Comparison of ENCODE assay signal across 8 cellular contexts in the genomic region with DNA sequence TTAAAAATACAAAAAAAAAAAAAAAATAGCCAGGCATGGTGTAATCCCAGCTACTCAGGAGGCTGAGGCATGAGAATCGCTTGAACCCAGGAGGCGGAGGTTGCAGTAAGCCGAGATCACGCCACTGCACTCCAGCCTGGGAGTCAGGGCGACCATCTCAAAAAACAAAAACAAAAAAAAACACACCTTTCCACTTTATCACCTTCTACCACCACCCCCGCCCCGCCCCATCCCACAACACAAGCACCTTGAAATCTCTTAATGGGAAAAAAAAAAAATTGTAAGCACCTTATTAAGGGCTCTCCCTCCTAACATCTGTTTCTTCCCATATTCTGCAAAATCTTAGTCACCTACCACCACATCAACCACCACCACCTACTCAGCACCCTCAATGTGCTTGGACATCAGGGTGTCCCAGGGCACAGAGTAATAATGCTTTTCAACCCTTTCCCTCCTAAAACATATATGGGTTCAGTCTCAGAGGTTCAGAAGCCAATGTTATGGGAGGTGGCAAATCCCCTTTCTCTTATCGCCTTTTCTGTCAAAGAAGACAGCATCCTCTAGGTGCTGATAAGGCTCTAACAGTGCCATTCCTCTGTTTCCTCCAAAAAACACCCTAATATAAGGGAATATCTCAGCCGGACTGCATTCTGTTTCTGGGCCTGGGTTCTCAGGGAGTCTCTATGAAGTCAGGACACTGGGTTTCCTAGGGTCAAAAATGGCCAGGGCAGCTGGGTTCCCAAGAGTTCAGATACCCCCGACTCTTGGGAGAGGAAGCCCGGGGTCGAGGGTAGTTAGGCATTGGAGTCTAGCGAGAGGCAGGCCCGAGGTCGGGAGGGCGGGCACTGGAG. TPM values are rescaled to one million over a fixed set of nuclear protein-coding genes. Genes with fewer than 3 reads are reported as not detected.
DNase-seq lines count a peak whose midpoint lies in the region; ATAC-seq and TF ChIP-seq lines count a peak whose summit lies in the region.

No MANE protein-coding gene starts in this region.

- no peaks in the 10 kb centered on the region for H3K79me1 ChIP-seq in H9 (ENCODE audit: insufficient read depth, low read depth, low read length, poor library complexity, severe bottlenecking)

- CTCF ChIA-PET in activated CD8-positive, alpha-beta T cell treated with anti-CD3 and anti-CD28 coated beads for 36 hours (lab: Charles Lee) = interaction anchor here (1.0 to 1.4 kb wide), 5 partner anchors 13 to 60 kb away, joined by 3 to 7 read pairs (median 5); a partner anchor contains a TSS

- POLR2A ChIA-PET in activated CD8-positive, alpha-beta T cell treated with anti-CD3 and anti-CD28 coated beads for 36 hours (lab: Charles Lee) = interaction anchor here (0.6 to 13.3 kb wide), 22 partner anchors 10 to 228 kb away, joined by 3 to 263 read pairs (median 4); a partner anchor contains a TSS

- intact Hi-C loops in activated CD8-positive, alpha-beta T cell treated with anti-CD3 and anti-CD28 coated beads for 36 hours (cut with micrococcal nuclease) = no loop called here

- H3K4ac ChIP-seq in H9 (ENCODE audit: low read depth, low read length) = no peak overlapping the region

- H3K27me3 ChIP-seq in H9 (ENCODE audit: insufficient read depth, low read length) = no peaks in the 10 kb centered on the region

- H3K4me1 Mint-ChIP-seq in H9 = peaks cover 4 to 9% of the 10 kb centered on the region in 2 experiments
- H3K4me1 Mint-ChIP-seq in activated CD8-positive, alpha-beta T cell treated with anti-CD3 and anti-CD28 coated beads for 36 hours (ENCODE audit: low read depth) = peaks cover 23% of the 10 kb centered on the region

- H3K79me2 ChIP-seq in H9 (ENCODE audit: insufficient read depth, low read length) = peaks cover 4% of the 10 kb centered on the region; the same call in 1 of the 2 replicates

- DNase-seq in AG09309 (ENCODE audit: low read depth) (no peak), H9 (no peak), SK-N-DZ (ENCODE audit: low spot score) (no peak), NCI-H2196 (lab: John Stamatoyannopoulos, UW; ENCODE audit: unreplicated experiment) (no peak), hippocampal formation (lab: John Stamatoyannopoulos, UW) (no peak)
- peak; percentile 48 for DNase-seq in activated CD8-positive, alpha-beta T cell treated with anti-CD3 and anti-CD28 coated beads for 36 hours

- no peak overlapping the region for H2BK20ac ChIP-seq in H9 (ENCODE audit: low read depth, low read length, poor library complexity, severe bottlenecking)

- no peak overlapping the region for H4K91ac ChIP-seq in H9 (ENCODE audit: insufficient read length, low read depth, low read length)

- H3K4me2 ChIP-seq in H9 (ENCODE audit: insufficient read depth, insufficient read length, low read length) = peak overlapping the region; percentile 90

- no peak overlapping the region for H3K18ac ChIP-seq in H9 (ENCODE audit: insufficient read length, low read depth, low read length)

- H3K23me2 ChIP-seq in H9 (ENCODE audit: insufficient read length, low read depth, low read length, poor library complexity, severe bottlenecking) = peaks cover 4% of the 10 kb centered on the region

- no peak overlapping the region for H2AK5ac ChIP-seq in H9 (ENCODE audit: insufficient read length, low read length)

- H3K27ac Mint-ChIP-seq in H9 = peak overlapping the region; percentile 86 to 96 (median 86)
- peak overlapping the region; percentile 95 for H3K27ac Mint-ChIP-seq in activated CD8-positive, alpha-beta T cell treated with anti-CD3 and anti-CD28 coated beads for 36 hours

- no peak overlapping the region for H2BK120ac ChIP-seq in H9 (ENCODE audit: low read depth, low read length, poor library complexity, severe bottlenecking)

- no peaks in the 10 kb centered on the region for H3K9me3 Mint-ChIP-seq in H9
- H3K9me3 Mint-ChIP-seq in activated CD8-positive, alpha-beta T cell treated with anti-CD3 and anti-CD28 coated beads for 36 hours = no peaks in the 10 kb centered on the region

- no peak overlapping the region for H2AFZ ChIP-seq in H9 (ENCODE audit: low read length)

- no peaks in the 10 kb centered on the region for H3K4me1 ChIP-seq in H9 (ENCODE audit: insufficient read depth, low read length)

- H3K4me3 Mint-ChIP-seq in H9 = peak overlapping the region; percentile 92 to 94
- peak overlapping the region; percentile 94 for H3K4me3 Mint-ChIP-seq in activated CD8-positive, alpha-beta T cell treated with anti-CD3 and anti-CD28 coated beads for 36 hours

- peak overlapping the region; percentile 82 for H3K4me3 ChIP-seq in AG09309 (ENCODE audit: control insufficient read depth, low read depth, low read length)
- peak overlapping the region; percentile 96 for H3K4me3 ChIP-seq in iPS-18c (ENCODE audit: insufficient read depth, low read depth, low read length)

- no peak overlapping the region for H4K8ac ChIP-seq in H9 (replicated peaks; ENCODE audit: insufficient read length, low read depth, low read length)

- no peak overlapping the region for H3K23ac ChIP-seq in H9 (ENCODE audit: insufficient read length, low read depth, low read length)

- peak; percentile 4 for ATAC-seq in activated CD8-positive, alpha-beta T cell treated with anti-CD3 and anti-CD28 coated beads for 36 hours

- no peak overlapping the region for H2BK5ac ChIP-seq in H9 (ENCODE audit: insufficient read length, low read length)

- H3K14ac ChIP-seq in H9 (ENCODE audit: insufficient read depth, low read length) = no peak overlapping the region

- H3K56ac ChIP-seq in H9 (ENCODE audit: insufficient read length, low read depth, low read length) = no peak overlapping the region

- H3K9me3 ChIP-seq in H9 (ENCODE audit: control insufficient read depth, low read depth, low read length) (no peaks in the 10 kb centered on the region), iPS-18c (ENCODE audit: control insufficient read depth, insufficient read depth, low read length) (no peaks in the 10 kb centered on the region)

- no peak overlapping the region for H3T11ph ChIP-seq in H9 (ENCODE audit: low read length)

- TF ChIP-seq CTCF in AG09309 (IDR thresholded peaks at IDR 0.05; ENCODE audit: control insufficient read depth, insufficient read depth, low read depth, low read length, missing control alignments) = no peak
- no peak for TF ChIP-seq CTCF in H9 (conservative IDR thresholded peaks at IDR 0.05)
- TF ChIP-seq CTCF in activated CD8-positive, alpha-beta T cell treated with anti-CD3 and anti-CD28 coated beads for 36 hours (IDR thresholded peaks at IDR 0.05) = no peak

- H3K27ac ChIP-seq in H9 (ENCODE audit: insufficient read length, low read depth, low read length) = no peak overlapping the region
- H3K27ac ChIP-seq in temporal lobe (ENCODE audit: low read depth, low read length) = peak overlapping the region; percentile 91

- no CpG with 5 or more reads among the region's 16 CpGs for WGBS in H9 (ENCODE audit: extremely low coverage, insufficient read length, low lambda C conversion rate)

- no peak overlapping the region for H4K5ac ChIP-seq in H9 (ENCODE audit: insufficient read length, low read depth, low read length)

- peaks cover 8 to 24% (median 12%) of the 10 kb centered on the region in 3 experiments; a peak in 6 of 7 replicates for H3K36me3 Mint-ChIP-seq in H9 (ENCODE audit: insufficient read depth in 1 of 3, low read depth in 3 of 3)
- H3K36me3 Mint-ChIP-seq in activated CD8-positive, alpha-beta T cell treated with anti-CD3 and anti-CD28 coated beads for 36 hours (ENCODE audit: low read depth) = peaks cover 17% of the 10 kb centered on the region

- H2BK15ac ChIP-seq in H9 (ENCODE audit: low read depth, low read length) = no peak overlapping the region

- H3K9ac ChIP-seq in H9 (ENCODE audit: extremely low read depth, insufficient read length, low read length) = peak overlapping the region; percentile 84

- no peaks in the 10 kb centered on the region for H3K27me3 Mint-ChIP-seq in H9 (ENCODE audit: low read depth)
- H3K27me3 Mint-ChIP-seq in activated CD8-positive, alpha-beta T cell treated with anti-CD3 and anti-CD28 coated beads for 36 hours = no peaks in the 10 kb centered on the region

- no peaks in the 10 kb centered on the region for H4K20me1 ChIP-seq in H9 (ENCODE audit: control insufficient read depth, insufficient read depth, insufficient read length)

- H2BK12ac ChIP-seq in H9 (ENCODE audit: insufficient read length, low read depth, low read length) = no peak overlapping the region

RNA-seq across cellular contexts. Expression of a gene that starts 0.7 kb away (rescaled TPM):
- total RNA-seq in H9 (2021) = 40.0 and 41.6 TPM in 2 replicates
- total RNA-seq in activated CD8-positive, alpha-beta T cell treated with anti-CD3 and anti-CD28 coated beads for 36 hours = 10 to 100 TPM; 30.3 to 31.5 TPM
- 13.0 TPM for total RNA-seq in temporal lobe
- 23.0 and 25.3 TPM in 2 replicates for polyA plus RNA-seq in SK-N-DZ (2014; cell fraction: cytosol; rRNA removed)
- 9.1 and 9.5 TPM in 2 replicates for polyA plus RNA-seq in SK-N-DZ (2014; cell fraction: nucleus; rRNA removed)

RNA-seq across cellular contexts. Expression of a gene that starts 6.0 kb away (rescaled TPM):
- total RNA-seq in H9 (2021) (387 TPM in 2 replicates), temporal lobe (69.3 TPM)
- total RNA-seq in activated CD8-positive, alpha-beta T cell treated with anti-CD3 and anti-CD28 coated beads for 36 hours = 100 to 1,000 TPM; 205 to 217 TPM
- polyA plus RNA-seq in SK-N-DZ (2014; cell fraction: cytosol; rRNA removed) = 143 and 159 TPM in 2 replicates
- polyA plus RNA-seq in SK-N-DZ (2014; cell fraction: nucleus; rRNA removed) = 164 and 182 TPM in 2 replicates

RNA-seq across cellular contexts. Expression of a gene that starts 12.6 kb away (rescaled TPM):
- total RNA-seq in H9 (2021) (139 and 150 TPM in 2 replicates), temporal lobe (17.2 TPM)
- total RNA-seq in activated CD8-positive, alpha-beta T cell treated with anti-CD3 and anti-CD28 coated beads for 36 hours = 100 to 1,000 TPM; 108 TPM
- 63.3 and 78.9 TPM in 2 replicates for polyA plus RNA-seq in SK-N-DZ (2014; cell fraction: cytosol; rRNA removed)
- 65.1 and 89.5 TPM in 2 replicates for polyA plus RNA-seq in SK-N-DZ (2014; cell fraction: nucleus; rRNA removed)

RNA-seq across cellular contexts. Expression of a gene that starts 12.7 kb away (rescaled TPM):
- total RNA-seq in H9 (2021) = 49.2 and 51.5 TPM in 2 replicates
- 10 to 100 TPM; 37.1 to 43.6 TPM for total RNA-seq in activated CD8-positive, alpha-beta T cell treated with anti-CD3 and anti-CD28 coated beads for 36 hours
- total RNA-seq in temporal lobe = 3.9 TPM
- polyA plus RNA-seq in SK-N-DZ (2014; cell fraction: cytosol; rRNA removed) = 9.0 and 19.0 TPM in 2 replicates
- 3.8 and 15.1 TPM in 2 replicates for polyA plus RNA-seq in SK-N-DZ (2014; cell fraction: nucleus; rRNA removed)

RNA-seq across cellular contexts. Expression of a gene that starts 19.1 kb away (rescaled TPM):
- 11.1 and 12.3 TPM in 2 replicates for total RNA-seq in H9 (2021)
- 1 to 10 TPM; 4.7 TPM for total RNA-seq in activated CD8-positive, alpha-beta T cell treated with anti-CD3 and anti-CD28 coated beads for 36 hours
- total RNA-seq in temporal lobe = 3.7 TPM
- 19.5 and 27.3 TPM in 2 replicates for polyA plus RNA-seq in SK-N-DZ (2014; cell fraction: cytosol; rRNA removed)
- polyA plus RNA-seq in SK-N-DZ (2014; cell fraction: nucleus; rRNA removed) = 12.6 and 15.6 TPM in 2 replicates
